In the genomic region with DNA sequence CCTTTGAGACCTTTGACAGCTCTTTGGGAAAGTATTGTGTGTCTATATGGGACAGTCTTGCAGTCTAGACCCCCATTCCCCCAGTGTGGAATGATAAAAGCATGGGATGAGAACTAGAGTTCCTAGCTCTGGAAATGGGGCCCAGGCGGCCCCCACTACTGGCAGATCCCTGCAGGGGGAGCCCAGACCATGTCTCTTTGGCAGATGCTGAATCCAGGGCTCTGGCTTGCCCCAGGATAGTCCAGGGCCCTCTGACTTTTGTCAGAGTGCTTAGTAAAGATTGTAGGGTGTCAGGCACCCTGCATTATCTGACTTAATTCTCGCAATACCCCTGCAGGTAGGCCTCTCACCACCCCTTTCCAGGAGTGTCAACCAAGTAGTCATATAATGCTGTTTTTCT, we compare ENCODE assay signal across 11 cellular contexts. TPM values are rescaled to one million over a fixed set of nuclear protein-coding genes. Genes with fewer than 3 reads are reported as not detected.
A peak's percentile ranks its signal among the peaks of the same experiment; 100 is the strongest.
DNase-seq lines count a peak whose midpoint lies in the region; ATAC-seq and TF ChIP-seq lines count a peak whose summit lies in the region.
"Had no signal": no experiment of that assay in that cellular context is flagged by ENCODE, and none has a peak within 500 bp of the region (broad histone marks: within the 10 kb centered on the region; RNA-seq: fewer than 3 reads in every experiment).

No MANE protein-coding gene starts in this region.

- no peak overlapping the region for H2AFZ ChIP-seq in osteoblast (ENCODE audit: low read length)

- peaks cover 88% of the 10 kb centered on the region for H4K20me1 ChIP-seq in osteoblast (ENCODE audit: insufficient read depth, low read length)

- H3K79me2 ChIP-seq in osteoblast (ENCODE audit: insufficient read depth, low read length) = peaks cover 94% of the 10 kb centered on the region

- H3K27me3 ChIP-seq in CD8-positive, alpha-beta memory T cell (ENCODE audit: insufficient read depth, low read length, poor library complexity, severe bottlenecking) = no peaks in the 10 kb centered on the region
- no peaks in the 10 kb centered on the region for H3K27me3 ChIP-seq in osteoblast (ENCODE audit: insufficient read depth, low read length)
- H3K27me3 ChIP-seq: dorsolateral prefrontal cortex had no signal

- no peak for DNase-seq in CD8-positive, alpha-beta memory T cell
- DNase-seq in HFF-Myc (ENCODE audit: extremely low read depth, low read depth) = no peak
- DNase-seq in central memory CD8-positive, alpha-beta T cell (ENCODE audit: low spot score in 2 of 2) = no peak
- DNase-seq in osteoblast (ENCODE audit: insufficient read length, low spot score, missing footprints) = peak; percentile 91
- DNase-seq in NCI-H1105 (lab: John Stamatoyannopoulos, UW) = no peak
- DNase-seq in NCI-H1436 (lab: John Stamatoyannopoulos, UW) = no peak
- no peak for DNase-seq in OCI-M1 (lab: John Stamatoyannopoulos, UW)
- no peak for DNase-seq in NCI-H1930 (lab: John Stamatoyannopoulos, UW)
- DNase-seq: dorsolateral prefrontal cortex had no signal

- H3K4me3 ChIP-seq in CD8-positive, alpha-beta memory T cell (ENCODE audit: low read length) = no peak overlapping the region
- H3K4me3 ChIP-seq in HFF-Myc (replicated peaks; ENCODE audit: low read depth, low read length) (no peak overlapping the region), osteoblast (ENCODE audit: insufficient read depth, low read length) (no peak overlapping the region)
- H3K4me3 ChIP-seq: HAP-1, lung had no signal

- H3K9me3 ChIP-seq in CD8-positive, alpha-beta memory T cell (ENCODE audit: low read length) = no peaks in the 10 kb centered on the region
- H3K9me3 ChIP-seq in osteoblast (ENCODE audit: low read depth, low read length) = no peaks in the 10 kb centered on the region
- H3K9me3 ChIP-seq: HAP-1 had no signal

- H3K27me3 Mint-ChIP-seq in CD8-positive, alpha-beta memory T cell = no peaks in the 10 kb centered on the region
- no peaks in the 10 kb centered on the region for H3K27me3 Mint-ChIP-seq in central memory CD8-positive, alpha-beta T cell

- peak; percentile 49 for ATAC-seq in central memory CD8-positive, alpha-beta T cell (replicated peaks; ENCODE audit: extremely low read depth, poor library complexity, severe bottlenecking)

- H3K27ac ChIP-seq in CD8-positive, alpha-beta memory T cell (ENCODE audit: low read depth, low read length) = no peak overlapping the region
- H3K27ac ChIP-seq in osteoblast (ENCODE audit: low read depth, low read length) = no peak overlapping the region

- peaks cover 0 to 77% (median 7%) of the 10 kb centered on the region in 3 donors for H3K36me3 Mint-ChIP-seq in CD8-positive, alpha-beta memory T cell
- H3K36me3 Mint-ChIP-seq in central memory CD8-positive, alpha-beta T cell (ENCODE audit: insufficient read depth) = peaks cover 40% of the 10 kb centered on the region

- H3K4me1 Mint-ChIP-seq in CD8-positive, alpha-beta memory T cell = peaks cover 72 to 91% (median 80%) of the 10 kb centered on the region in 3 donors
- peaks cover 81% of the 10 kb centered on the region for H3K4me1 Mint-ChIP-seq in central memory CD8-positive, alpha-beta T cell

- no peaks in the 10 kb centered on the region for H3K9me3 Mint-ChIP-seq in CD8-positive, alpha-beta memory T cell
- H3K9me3 Mint-ChIP-seq in central memory CD8-positive, alpha-beta T cell = no peaks in the 10 kb centered on the region

- peaks cover 59% of the 10 kb centered on the region for H3K4me1 ChIP-seq in CD8-positive, alpha-beta memory T cell (ENCODE audit: insufficient read depth, low read length)
- peaks cover 42% of the 10 kb centered on the region for H3K4me1 ChIP-seq in osteoblast (ENCODE audit: insufficient read depth, low read length)

- peak overlapping the region in 5 of 8 donors; percentile 6 to 57 (median 37) for H3K27ac Mint-ChIP-seq in CD8-positive, alpha-beta memory T cell
- H3K27ac Mint-ChIP-seq in central memory CD8-positive, alpha-beta T cell (ENCODE audit: low read depth) = peak overlapping the region; percentile 41

- POLR2A ChIA-PET in CD8-positive, alpha-beta memory T cell (lab: Charles Lee) = interaction anchor here (1.7 kb wide), 1 partner anchor 9 kb away, joined by 5 read pairs; the partner anchor contains the start of gene ALKBH5

- TF ChIP-seq CTCF in HFF-Myc (IDR thresholded peaks at IDR 0.05; ENCODE audit: low read depth, low read length, missing control alignments) = peak; percentile 42
- peak; percentile 42 for TF ChIP-seq CTCF in osteoblast (IDR thresholded peaks at IDR 0.05; ENCODE audit: extremely low read depth, low read depth, low read length)

- H3K36me3 ChIP-seq in CD8-positive, alpha-beta memory T cell (ENCODE audit: insufficient read depth, low read length) = peaks cover 30% of the 10 kb centered on the region
- H3K36me3 ChIP-seq in osteoblast (ENCODE audit: insufficient read depth, low read length) = peaks cover 36% of the 10 kb centered on the region

- H3K4me3 Mint-ChIP-seq in CD8-positive, alpha-beta memory T cell = peak overlapping the region in 4 of 7 donors; percentile 8 to 35 (median 28)
- H3K4me3 Mint-ChIP-seq in central memory CD8-positive, alpha-beta T cell = no peak overlapping the region

- CTCF ChIA-PET in CD8-positive, alpha-beta memory T cell (lab: Charles Lee) = interaction anchor here (1.2 kb wide), 1 partner anchor 10 kb away, joined by 4 read pairs; no protein-coding TSS in a partner anchor

- H3K4me2 ChIP-seq in osteoblast (ENCODE audit: insufficient read depth, low read length) = no peak overlapping the region

RNA-seq across cellular contexts. Expression of gene ALKBH5, which starts 8.3 kb away (rescaled TPM):
- total RNA-seq in CD8-positive, alpha-beta memory T cell = 100 to 1,000 TPM; 117 to 123 TPM
- polyA plus RNA-seq in CD8-positive, alpha-beta memory T cell = 152 TPM
- total RNA-seq in osteoblast = 103 and 125 TPM in 2 replicates

RNA-seq across cellular contexts. Expression of gene LLGL1, which starts 33.5 kb away (rescaled TPM):
- total RNA-seq in CD8-positive, alpha-beta memory T cell = 10 to 100 TPM; 24.3 to 26.3 TPM
- polyA plus RNA-seq in CD8-positive, alpha-beta memory T cell = 1.5 TPM
- 41.0 and 50.3 TPM in 2 replicates for total RNA-seq in osteoblast
